Comparison of ENCODE assay signal across 1 cellular context in the genomic region with DNA sequence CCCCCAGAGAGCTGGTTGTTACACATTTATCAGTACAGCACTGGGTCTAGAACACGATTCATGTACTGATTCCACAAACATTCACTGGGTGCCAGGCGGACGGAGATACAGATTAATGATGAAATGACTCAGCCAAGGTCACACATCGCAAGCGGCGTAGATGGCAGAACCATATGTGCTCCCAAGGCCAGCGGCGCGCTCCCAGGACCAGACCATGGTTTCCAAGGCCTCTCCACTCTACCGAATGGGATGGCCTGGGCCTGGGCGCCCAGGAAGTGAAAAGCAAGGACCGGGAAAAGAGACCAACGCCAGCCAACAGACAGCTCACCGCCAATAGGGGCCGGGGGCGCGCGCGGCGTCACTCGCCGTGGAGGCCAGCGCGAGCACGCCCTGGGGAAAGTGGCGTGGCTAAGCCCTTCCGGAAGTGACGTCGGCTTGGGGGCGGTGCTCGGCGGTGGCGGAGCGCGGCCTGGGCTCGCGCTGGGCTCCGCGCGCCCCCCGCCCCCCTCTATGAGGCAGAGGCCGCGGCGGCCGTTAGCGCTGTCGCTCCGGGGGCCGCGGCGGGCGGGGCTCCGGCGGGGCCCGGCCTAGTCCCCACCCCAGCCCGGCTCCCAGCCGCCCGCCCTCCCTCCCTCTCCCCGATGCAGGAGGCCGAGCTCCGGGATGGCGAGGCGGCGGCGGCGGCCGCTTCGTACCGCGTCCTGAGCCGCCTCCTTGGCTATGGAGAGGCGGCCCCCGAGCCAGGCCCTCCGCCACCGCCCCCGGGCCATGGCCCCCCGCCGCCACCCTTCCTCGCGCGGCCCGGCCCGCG.
TF ChIP-seq lines count a peak whose summit lies in the region.

A gene with protein sequence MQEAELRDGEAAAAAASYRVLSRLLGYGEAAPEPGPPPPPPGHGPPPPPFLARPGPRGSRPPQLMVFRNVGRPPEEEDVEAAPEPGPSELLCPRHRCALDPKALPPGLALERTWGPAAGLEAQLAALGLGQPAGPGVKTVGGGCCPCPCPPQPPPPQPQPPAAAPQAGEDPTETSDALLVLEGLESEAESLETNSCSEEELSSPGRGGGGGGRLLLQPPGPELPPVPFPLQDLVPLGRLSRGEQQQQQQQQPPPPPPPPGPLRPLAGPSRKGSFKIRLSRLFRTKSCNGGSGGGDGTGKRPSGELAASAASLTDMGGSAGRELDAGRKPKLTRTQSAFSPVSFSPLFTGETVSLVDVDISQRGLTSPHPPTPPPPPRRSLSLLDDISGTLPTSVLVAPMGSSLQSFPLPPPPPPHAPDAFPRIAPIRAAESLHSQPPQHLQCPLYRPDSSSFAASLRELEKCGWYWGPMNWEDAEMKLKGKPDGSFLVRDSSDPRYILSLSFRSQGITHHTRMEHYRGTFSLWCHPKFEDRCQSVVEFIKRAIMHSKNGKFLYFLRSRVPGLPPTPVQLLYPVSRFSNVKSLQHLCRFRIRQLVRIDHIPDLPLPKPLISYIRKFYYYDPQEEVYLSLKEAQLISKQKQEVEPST (plus strand): TSS at position 433 of the 811 bp plus-strand sequence. CDS start 209 bp downstream, at position 642.

TF ChIP-seq in HepG2, 621 proteins besides CTCF, POLR2A, EP300 and RAD21 (continued from another document and continues in another):
- TF ChIP-seq, protein P1, sequence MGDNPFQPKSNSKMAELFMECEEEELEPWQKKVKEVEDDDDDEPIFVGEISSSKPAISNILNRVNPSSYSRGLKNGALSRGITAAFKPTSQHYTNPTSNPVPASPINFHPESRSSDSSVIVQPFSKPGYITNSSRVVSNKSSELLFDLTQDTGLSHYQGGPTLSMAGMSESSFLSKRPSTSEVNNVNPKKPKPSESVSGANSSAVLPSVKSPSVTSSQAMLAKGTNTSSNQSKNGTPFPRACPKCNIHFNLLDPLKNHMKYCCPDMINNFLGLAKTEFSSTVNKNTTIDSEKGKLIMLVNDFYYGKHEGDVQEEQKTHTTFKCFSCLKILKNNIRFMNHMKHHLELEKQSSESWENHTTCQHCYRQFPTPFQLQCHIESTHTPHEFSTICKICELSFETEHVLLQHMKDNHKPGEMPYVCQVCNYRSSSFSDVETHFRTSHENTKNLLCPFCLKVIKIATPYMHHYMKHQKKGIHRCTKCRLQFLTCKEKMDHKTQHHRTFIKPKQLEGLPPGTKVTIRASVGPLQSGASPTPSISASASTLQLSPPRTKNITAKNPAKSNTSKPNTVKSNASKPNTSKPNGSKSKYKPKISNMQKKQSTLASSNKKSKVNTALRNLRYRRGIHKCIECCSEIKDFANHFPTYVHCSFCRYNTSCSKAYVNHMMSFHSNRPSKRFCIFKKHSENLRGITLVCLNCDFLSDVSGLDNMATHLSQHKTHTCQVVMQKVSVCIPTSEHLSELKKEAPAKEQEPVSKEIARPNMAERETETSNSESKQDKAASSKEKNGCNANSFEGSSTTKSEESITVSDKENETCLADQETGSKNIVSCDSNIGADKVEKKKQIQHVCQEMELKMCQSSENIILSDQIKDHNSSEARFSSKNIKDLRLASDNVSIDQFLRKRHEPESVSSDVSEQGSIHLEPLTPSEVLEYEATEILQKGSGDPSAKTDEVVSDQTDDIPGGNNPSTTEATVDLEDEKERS (CRISPR knock-in tag; IDR thresholded peaks at IDR 0.05): peak; percentile 16; the same call in 1 of the 2 replicates
- TF ChIP-seq MAFF (IDR thresholded peaks at IDR 0.05; ENCODE audit: low read depth, low read length): no peak; the same call in 1 of the 2 replicates
- TF ChIP-seq ZNF180 (CRISPR knock-in tag; IDR thresholded peaks at IDR 0.05; ENCODE audit: borderline replicate concordance, low read depth): no peak
- peak; percentile 90 for TF ChIP-seq BRD4 (CRISPR knock-in tag; IDR thresholded peaks at IDR 0.05)
- TF ChIP-seq HNRNPLL (IDR thresholded peaks at IDR 0.05; ENCODE audit: low read depth, low read length, poor library complexity, severe bottlenecking): peak; percentile 72
- TF ChIP-seq ZNF260 (CRISPR knock-in tag; IDR thresholded peaks at IDR 0.05; ENCODE audit: borderline replicate concordance, low read depth): no peak
- TF ChIP-seq ZBTB21 (CRISPR knock-in tag; IDR thresholded peaks at IDR 0.05): 0 out of 2 replicates have a peak, but pooled peaks have one; percentile 20
- TF ChIP-seq, protein P2, sequence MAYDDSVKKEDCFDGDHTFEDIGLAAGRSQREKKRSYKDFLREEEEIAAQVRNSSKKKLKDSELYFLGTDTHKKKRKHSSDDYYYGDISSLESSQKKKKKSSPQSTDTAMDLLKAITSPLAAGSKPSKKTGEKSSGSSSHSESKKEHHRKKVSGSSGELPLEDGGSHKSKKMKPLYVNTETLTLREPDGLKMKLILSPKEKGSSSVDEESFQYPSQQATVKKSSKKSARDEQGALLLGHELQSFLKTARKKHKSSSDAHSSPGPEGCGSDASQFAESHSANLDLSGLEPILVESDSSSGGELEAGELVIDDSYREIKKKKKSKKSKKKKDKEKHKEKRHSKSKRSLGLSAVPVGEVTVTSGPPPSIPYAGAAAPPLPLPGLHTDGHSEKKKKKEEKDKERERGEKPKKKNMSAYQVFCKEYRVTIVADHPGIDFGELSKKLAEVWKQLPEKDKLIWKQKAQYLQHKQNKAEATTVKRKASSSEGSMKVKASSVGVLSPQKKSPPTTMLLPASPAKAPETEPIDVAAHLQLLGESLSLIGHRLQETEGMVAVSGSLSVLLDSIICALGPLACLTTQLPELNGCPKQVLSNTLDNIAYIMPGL (CRISPR knock-in tag; IDR thresholded peaks at IDR 0.05; ENCODE audit: borderline replicate concordance in 1 of 2, low read depth in 1 of 2): peak; percentile 44 to 92; a peak in 3 of 4 replicates
- TF ChIP-seq U2AF2 (IDR thresholded peaks at IDR 0.05; ENCODE audit: low read depth, low read length): no peak
- TF ChIP-seq NR2C2 (CRISPR knock-in tag; IDR thresholded peaks at IDR 0.05; ENCODE audit: borderline replicate concordance): peak; percentile 97
- 0 out of 2 replicates have a peak, but pooled peaks have one; percentile 11 for TF ChIP-seq AKAP8 (CRISPR knock-in tag; IDR thresholded peaks at IDR 0.05)
- TF ChIP-seq MATR3 (CRISPR knock-in tag; IDR thresholded peaks at IDR 0.05): no peak
- peak; percentile 87 for TF ChIP-seq RFX5 (IDR thresholded peaks at IDR 0.05; ENCODE audit: low read depth, low read length)
- peak; percentile 97; the same call in 1 of the 2 replicates for TF ChIP-seq SP140L (CRISPR knock-in tag; IDR thresholded peaks at IDR 0.05; ENCODE audit: borderline replicate concordance)
- peak; percentile 95 for TF ChIP-seq GABPB1 (CRISPR knock-in tag; IDR thresholded peaks at IDR 0.05)
- TF ChIP-seq, protein P3, sequence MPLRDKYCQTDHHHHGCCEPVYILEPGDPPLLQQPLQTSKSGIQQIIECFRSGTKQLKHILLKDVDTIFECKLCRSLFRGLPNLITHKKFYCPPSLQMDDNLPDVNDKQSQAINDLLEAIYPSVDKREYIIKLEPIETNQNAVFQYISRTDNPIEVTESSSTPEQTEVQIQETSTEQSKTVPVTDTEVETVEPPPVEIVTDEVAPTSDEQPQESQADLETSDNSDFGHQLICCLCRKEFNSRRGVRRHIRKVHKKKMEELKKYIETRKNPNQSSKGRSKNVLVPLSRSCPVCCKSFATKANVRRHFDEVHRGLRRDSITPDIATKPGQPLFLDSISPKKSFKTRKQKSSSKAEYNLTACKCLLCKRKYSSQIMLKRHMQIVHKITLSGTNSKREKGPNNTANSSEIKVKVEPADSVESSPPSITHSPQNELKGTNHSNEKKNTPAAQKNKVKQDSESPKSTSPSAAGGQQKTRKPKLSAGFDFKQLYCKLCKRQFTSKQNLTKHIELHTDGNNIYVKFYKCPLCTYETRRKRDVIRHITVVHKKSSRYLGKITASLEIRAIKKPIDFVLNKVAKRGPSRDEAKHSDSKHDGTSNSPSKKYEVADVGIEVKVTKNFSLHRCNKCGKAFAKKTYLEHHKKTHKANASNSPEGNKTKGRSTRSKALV (CRISPR knock-in tag; IDR thresholded peaks at IDR 0.05): peak; percentile 92
- TF ChIP-seq RBAK (CRISPR knock-in tag; IDR thresholded peaks at IDR 0.05): no peak
- TF ChIP-seq, protein P4, sequence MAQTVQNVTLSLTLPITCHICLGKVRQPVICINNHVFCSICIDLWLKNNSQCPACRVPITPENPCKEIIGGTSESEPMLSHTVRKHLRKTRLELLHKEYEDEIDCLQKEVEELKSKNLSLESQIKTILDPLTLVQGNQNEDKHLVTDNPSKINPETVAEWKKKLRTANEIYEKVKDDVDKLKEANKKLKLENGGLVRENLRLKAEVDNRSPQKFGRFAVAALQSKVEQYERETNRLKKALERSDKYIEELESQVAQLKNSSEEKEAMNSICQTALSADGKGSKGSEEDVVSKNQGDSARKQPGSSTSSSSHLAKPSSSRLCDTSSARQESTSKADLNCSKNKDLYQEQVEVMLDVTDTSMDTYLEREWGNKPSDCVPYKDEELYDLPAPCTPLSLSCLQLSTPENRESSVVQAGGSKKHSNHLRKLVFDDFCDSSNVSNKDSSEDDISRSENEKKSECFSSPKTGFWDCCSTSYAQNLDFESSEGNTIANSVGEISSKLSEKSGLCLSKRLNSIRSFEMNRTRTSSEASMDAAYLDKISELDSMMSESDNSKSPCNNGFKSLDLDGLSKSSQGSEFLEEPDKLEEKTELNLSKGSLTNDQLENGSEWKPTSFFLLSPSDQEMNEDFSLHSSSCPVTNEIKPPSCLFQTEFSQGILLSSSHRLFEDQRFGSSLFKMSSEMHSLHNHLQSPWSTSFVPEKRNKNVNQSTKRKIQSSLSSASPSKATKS (CRISPR knock-in tag; IDR thresholded peaks at IDR 0.05): no peak
- TF ChIP-seq SP4 (CRISPR knock-in tag; IDR thresholded peaks at IDR 0.05): peak; percentile 92
- peak; percentile 83 for TF ChIP-seq KLF6 (CRISPR knock-in tag; IDR thresholded peaks at IDR 0.05)
- no peak; the same call in 1 of the 2 replicates for TF ChIP-seq ZNF672 (CRISPR knock-in tag; IDR thresholded peaks at IDR 0.05)
- TF ChIP-seq ZNF549 (CRISPR knock-in tag; IDR thresholded peaks at IDR 0.05): no peak
- TF ChIP-seq, protein P5, sequence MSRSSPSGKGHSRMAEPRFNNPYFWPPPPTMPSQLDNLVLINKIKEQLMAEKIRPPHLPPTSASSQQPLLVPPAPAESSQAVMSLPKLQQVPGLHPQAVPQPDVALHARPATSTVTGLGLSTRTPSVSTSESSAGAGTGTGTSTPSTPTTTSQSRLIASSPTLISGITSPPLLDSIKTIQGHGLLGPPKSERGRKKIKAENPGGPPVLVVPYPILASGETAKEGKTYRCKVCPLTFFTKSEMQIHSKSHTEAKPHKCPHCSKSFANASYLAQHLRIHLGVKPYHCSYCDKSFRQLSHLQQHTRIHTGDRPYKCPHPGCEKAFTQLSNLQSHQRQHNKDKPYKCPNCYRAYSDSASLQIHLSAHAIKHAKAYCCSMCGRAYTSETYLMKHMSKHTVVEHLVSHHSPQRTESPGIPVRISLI (CRISPR knock-in tag; IDR thresholded peaks at IDR 0.05; ENCODE audit: borderline replicate concordance): peak; percentile 34; the same call in 1 of the 2 replicates
- TF ChIP-seq, protein P6, sequence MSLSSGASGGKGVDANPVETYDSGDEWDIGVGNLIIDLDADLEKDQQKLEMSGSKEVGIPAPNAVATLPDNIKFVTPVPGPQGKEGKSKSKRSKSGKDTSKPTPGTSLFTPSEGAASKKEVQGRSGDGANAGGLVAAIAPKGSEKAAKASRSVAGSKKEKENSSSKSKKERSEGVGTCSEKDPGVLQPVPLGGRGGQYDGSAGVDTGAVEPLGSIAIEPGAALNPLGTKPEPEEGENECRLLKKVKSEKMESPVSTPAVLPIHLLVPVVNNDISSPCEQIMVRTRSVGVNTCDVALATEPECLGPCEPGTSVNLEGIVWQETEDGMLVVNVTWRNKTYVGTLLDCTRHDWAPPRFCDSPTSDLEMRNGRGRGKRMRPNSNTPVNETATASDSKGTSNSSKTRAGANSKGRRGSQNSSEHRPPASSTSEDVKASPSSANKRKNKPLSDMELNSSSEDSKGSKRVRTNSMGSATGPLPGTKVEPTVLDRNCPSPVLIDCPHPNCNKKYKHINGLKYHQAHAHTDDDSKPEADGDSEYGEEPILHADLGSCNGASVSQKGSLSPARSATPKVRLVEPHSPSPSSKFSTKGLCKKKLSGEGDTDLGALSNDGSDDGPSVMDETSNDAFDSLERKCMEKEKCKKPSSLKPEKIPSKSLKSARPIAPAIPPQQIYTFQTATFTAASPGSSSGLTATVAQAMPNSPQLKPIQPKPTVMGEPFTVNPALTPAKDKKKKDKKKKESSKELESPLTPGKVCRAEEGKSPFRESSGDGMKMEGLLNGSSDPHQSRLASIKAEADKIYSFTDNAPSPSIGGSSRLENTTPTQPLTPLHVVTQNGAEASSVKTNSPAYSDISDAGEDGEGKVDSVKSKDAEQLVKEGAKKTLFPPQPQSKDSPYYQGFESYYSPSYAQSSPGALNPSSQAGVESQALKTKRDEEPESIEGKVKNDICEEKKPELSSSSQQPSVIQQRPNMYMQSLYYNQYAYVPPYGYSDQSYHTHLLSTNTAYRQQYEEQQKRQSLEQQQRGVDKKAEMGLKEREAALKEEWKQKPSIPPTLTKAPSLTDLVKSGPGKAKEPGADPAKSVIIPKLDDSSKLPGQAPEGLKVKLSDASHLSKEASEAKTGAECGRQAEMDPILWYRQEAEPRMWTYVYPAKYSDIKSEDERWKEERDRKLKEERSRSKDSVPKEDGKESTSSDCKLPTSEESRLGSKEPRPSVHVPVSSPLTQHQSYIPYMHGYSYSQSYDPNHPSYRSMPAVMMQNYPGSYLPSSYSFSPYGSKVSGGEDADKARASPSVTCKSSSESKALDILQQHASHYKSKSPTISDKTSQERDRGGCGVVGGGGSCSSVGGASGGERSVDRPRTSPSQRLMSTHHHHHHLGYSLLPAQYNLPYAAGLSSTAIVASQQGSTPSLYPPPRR (CRISPR knock-in tag; IDR thresholded peaks at IDR 0.05; ENCODE audit: borderline replicate concordance): peak; percentile 53; the same call in 1 of the 2 replicates
- peak; percentile 57; the same call in 1 of the 2 replicates for TF ChIP-seq FOXJ3 (CRISPR knock-in tag; IDR thresholded peaks at IDR 0.05; ENCODE audit: borderline replicate concordance)
- TF ChIP-seq, protein P7, sequence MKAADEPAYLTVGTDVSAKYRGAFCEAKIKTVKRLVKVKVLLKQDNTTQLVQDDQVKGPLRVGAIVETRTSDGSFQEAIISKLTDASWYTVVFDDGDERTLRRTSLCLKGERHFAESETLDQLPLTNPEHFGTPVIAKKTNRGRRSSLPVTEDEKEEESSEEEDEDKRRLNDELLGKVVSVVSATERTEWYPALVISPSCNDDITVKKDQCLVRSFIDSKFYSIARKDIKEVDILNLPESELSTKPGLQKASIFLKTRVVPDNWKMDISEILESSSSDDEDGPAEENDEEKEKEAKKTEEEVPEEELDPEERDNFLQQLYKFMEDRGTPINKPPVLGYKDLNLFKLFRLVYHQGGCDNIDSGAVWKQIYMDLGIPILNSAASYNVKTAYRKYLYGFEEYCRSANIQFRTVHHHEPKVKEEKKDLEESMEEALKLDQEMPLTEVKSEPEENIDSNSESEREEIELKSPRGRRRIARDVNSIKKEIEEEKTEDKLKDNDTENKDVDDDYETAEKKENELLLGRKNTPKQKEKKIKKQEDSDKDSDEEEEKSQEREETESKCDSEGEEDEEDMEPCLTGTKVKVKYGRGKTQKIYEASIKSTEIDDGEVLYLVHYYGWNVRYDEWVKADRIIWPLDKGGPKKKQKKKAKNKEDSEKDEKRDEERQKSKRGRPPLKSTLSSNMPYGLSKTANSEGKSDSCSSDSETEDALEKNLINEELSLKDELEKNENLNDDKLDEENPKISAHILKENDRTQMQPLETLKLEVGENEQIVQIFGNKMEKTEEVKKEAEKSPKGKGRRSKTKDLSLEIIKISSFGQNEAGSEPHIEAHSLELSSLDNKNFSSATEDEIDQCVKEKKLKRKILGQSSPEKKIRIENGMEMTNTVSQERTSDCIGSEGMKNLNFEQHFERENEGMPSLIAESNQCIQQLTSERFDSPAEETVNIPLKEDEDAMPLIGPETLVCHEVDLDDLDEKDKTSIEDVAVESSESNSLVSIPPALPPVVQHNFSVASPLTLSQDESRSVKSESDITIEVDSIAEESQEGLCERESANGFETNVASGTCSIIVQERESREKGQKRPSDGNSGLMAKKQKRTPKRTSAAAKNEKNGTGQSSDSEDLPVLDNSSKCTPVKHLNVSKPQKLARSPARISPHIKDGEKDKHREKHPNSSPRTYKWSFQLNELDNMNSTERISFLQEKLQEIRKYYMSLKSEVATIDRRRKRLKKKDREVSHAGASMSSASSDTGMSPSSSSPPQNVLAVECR (CRISPR knock-in tag; IDR thresholded peaks at IDR 0.05; ENCODE audit: borderline replicate concordance): peak; percentile 91
- no peak for TF ChIP-seq AGO1 (IDR thresholded peaks at IDR 0.05; ENCODE audit: low read depth, low read length, poor library complexity, severe bottlenecking)
